In genomic region chr2:75174519-75174918, GRCh38 we compare ENCODE assay signal across 30 cellular contexts. TPM values are rescaled to one million over a fixed set of nuclear protein-coding genes. Genes with fewer than 3 reads are reported as not detected.
"Had no signal": no experiment of that assay in that cellular context is flagged by ENCODE, and none has a peak within 500 bp of the region (broad histone marks: within the 10 kb centered on the region; RNA-seq: fewer than 3 reads in every experiment).

No MANE protein-coding gene starts in this region.

- DNase-seq: nephron progenitor cell; nucleus accumbens; pancreas; retina; right lobe of liver; sigmoid colon; small intestine; stimulated activated CD4-positive, alpha-beta T cell treated with anti-CD3 and anti-CD28 coated beads, Interleukin-15, amount 100 ng/mL, for 24 hours; stimulated activated CD4-positive, alpha-beta T cell treated with anti-CD3 and anti-CD28 coated beads, Interleukin-2, amount 100 ng/mL, for 24 hours; stimulated activated CD4-positive, alpha-beta T cell treated with anti-CD3 and anti-CD28 coated beads, Interleukin-2, amount 100 ng/mL, for 48 hours; stimulated activated CD4-positive, alpha-beta T cell treated with anti-CD3 and anti-CD28 coated beads, Interleukin-4, amount 100 ng/mL, for 24 hours; stimulated activated naive B cell treated with anti-CD40 and anti-IgM and Interleukin-4, amounts not matched to agents 10 μg/mL and 1 μg/mL and 100 μg/mL, for 72 hours; stimulated activated naive CD4-positive, alpha-beta T cell treated with Interleukin-2 at 50 U/mL for 16 hours; stomach; thyroid gland; trophoblast cell; upper lobe of left lung had no signal

- H3K27ac ChIP-seq: neutrophil, pancreas, prostate gland, right atrium auricular region, right lobe of liver, sigmoid colon, stomach, thoracic aorta, thyroid gland, tibial nerve, upper lobe of left lung, vagina had no signal

- H3K9me3 ChIP-seq: neutrophil, pancreas, prostate gland, right atrium auricular region, right lobe of liver, sigmoid colon, stomach, thoracic aorta, thyroid gland, tibial nerve, upper lobe of left lung, vagina had no signal

- H3K4me3 ChIP-seq: pancreas, prostate gland, right atrium auricular region, right lobe of liver, sigmoid colon, stomach, thoracic aorta, thyroid gland, tibial nerve, upper lobe of left lung, vagina had no signal

- H3K4me1 ChIP-seq: pancreas, prostate gland, right atrium auricular region, right lobe of liver, sigmoid colon, stomach, thyroid gland, tibial nerve, upper lobe of left lung, vagina had no signal

- H3K27ac Mint-ChIP-seq: natural killer cell treated with Interleukin-12 subunit alpha and Interleukin-12 subunit beta and Interleukin-15 and Interleukin-18, amount 100 ng/mL, for 72 hours; stimulated activated effector memory CD8-positive, alpha-beta T cell treated with anti-CD3 and anti-CD28 coated beads, Interleukin-12 subunit alpha, Interleukin-12 subunit beta, amount 100 ng/mL, for 72 hours; stimulated activated naive B cell treated with anti-CD40 and anti-IgM and Interleukin-4, amounts not matched to agents 10 μg/mL and 1 μg/mL and 100 μg/mL, for 72 hours; stimulated activated naive CD8-positive, alpha-beta T cell treated with anti-CD3 and anti-CD28 coated beads, Interleukin-15, Interleukin-2, amounts not matched to agents 100 ng/mL and 50 ng/mL, for 24 hours had no signal

- H3K36me3 ChIP-seq: neutrophil, pancreas, prostate gland, right atrium auricular region, right lobe of liver, sigmoid colon, stomach, thoracic aorta, thyroid gland, tibial nerve, upper lobe of left lung, vagina had no signal

- H3K36me3 Mint-ChIP-seq: natural killer cell treated with Interleukin-12 subunit alpha and Interleukin-12 subunit beta and Interleukin-15 and Interleukin-18, amount 100 ng/mL, for 72 hours; stimulated activated effector memory CD8-positive, alpha-beta T cell treated with anti-CD3 and anti-CD28 coated beads, Interleukin-12 subunit alpha, Interleukin-12 subunit beta, amount 100 ng/mL, for 72 hours had no signal

- H3K27me3 ChIP-seq: neutrophil, pancreas, right atrium auricular region, right lobe of liver, sigmoid colon, stomach, thyroid gland, tibial nerve, upper lobe of left lung, vagina had no signal

- H3K4me3 Mint-ChIP-seq: natural killer cell treated with Interleukin-12 subunit alpha and Interleukin-12 subunit beta and Interleukin-15 and Interleukin-18, amount 100 ng/mL, for 72 hours; nephron progenitor cell; neural crest cell; stimulated activated effector memory CD8-positive, alpha-beta T cell treated with anti-CD3 and anti-CD28 coated beads, Interleukin-12 subunit alpha, Interleukin-12 subunit beta, amount 100 ng/mL, for 72 hours; stimulated activated naive B cell treated with anti-CD40 and anti-IgM and Interleukin-4, amounts not matched to agents 10 μg/mL and 1 μg/mL and 100 μg/mL, for 72 hours; stimulated activated naive CD8-positive, alpha-beta T cell treated with anti-CD3 and anti-CD28 coated beads, Interleukin-15, Interleukin-2, amounts not matched to agents 100 ng/mL and 50 ng/mL, for 24 hours had no signal

- FAIRE-seq: pancreas, small intestine, urothelium cell line had no signal

- H3K4me1 Mint-ChIP-seq: nephron progenitor cell; neural crest cell; stimulated activated effector memory CD8-positive, alpha-beta T cell treated with anti-CD3 and anti-CD28 coated beads, Interleukin-12 subunit alpha, Interleukin-12 subunit beta, amount 100 ng/mL, for 72 hours; stimulated activated naive B cell treated with anti-CD40 and anti-IgM and Interleukin-4, amounts not matched to agents 10 μg/mL and 1 μg/mL and 100 μg/mL, for 72 hours had no signal

- H3K9me3 Mint-ChIP-seq: neural crest cell; stimulated activated effector memory CD8-positive, alpha-beta T cell treated with anti-CD3 and anti-CD28 coated beads, Interleukin-12 subunit alpha, Interleukin-12 subunit beta, amount 100 ng/mL, for 72 hours; stimulated activated naive CD8-positive, alpha-beta T cell treated with anti-CD3 and anti-CD28 coated beads, Interleukin-15, Interleukin-2, amounts not matched to agents 100 ng/mL and 50 ng/mL, for 24 hours had no signal

- ATAC-seq: natural killer cell treated with Interleukin-12 subunit alpha and Interleukin-12 subunit beta and Interleukin-15 and Interleukin-18, amount 100 ng/mL, for 72 hours; pancreas; right lobe of liver; stimulated activated effector memory CD8-positive, alpha-beta T cell treated with anti-CD3 and anti-CD28 coated beads, Interleukin-12 subunit alpha, Interleukin-12 subunit beta, amount 100 ng/mL, for 72 hours; stimulated activated naive B cell treated with anti-CD40 and anti-IgM and Interleukin-4, amounts not matched to agents 10 μg/mL and 1 μg/mL and 100 μg/mL, for 72 hours had no signal

RNA-seq across cellular contexts. Expression of gene TACR1, which starts 24.8 kb away (rescaled TPM):
- total RNA-seq: natural killer cell treated with Interleukin-12 subunit alpha and Interleukin-12 subunit beta and Interleukin-15 and Interleukin-18, amount 100 ng/mL, for 72 hours; osteocyte; pulmonary artery endothelial cell; right lobe of liver had no signal
